26 cellular contexts compared by ENCODE assay signal in genomic region chr12:120406080-120406479, GRCh38. TPM values are rescaled to one million over a fixed set of nuclear protein-coding genes. Genes with fewer than 3 reads are reported as not detected.
"Had no signal": no experiment of that assay in that cellular context is flagged by ENCODE, and none has a peak within 500 bp of the region (broad histone marks: within the 10 kb centered on the region; RNA-seq: fewer than 3 reads in every experiment).

No MANE protein-coding gene starts in this region.

- H3K36me3 ChIP-seq: left lung, pancreas, right lobe of liver, vagina had no signal

- H3K4me3 ChIP-seq: body of pancreas, left lung, pancreas, right lobe of liver, skin epidermis, testis, vagina had no signal

- H3K4me1 ChIP-seq: body of pancreas, foreskin keratinocyte, left lung, pancreas, right lobe of liver, testis, vagina had no signal

- H3K27me3 Mint-ChIP-seq: activated naive CD4-positive, alpha-beta T cell treated with anti-CD3 and anti-CD28 coated beads, Interleukin-2, amount 50 U/mL, for 24 hours; type B pancreatic cell had no signal

- ATAC-seq: activated CD4-positive, CD25-positive, alpha-beta regulatory T cell treated with anti-CD3 and anti-CD28 coated beads, Interleukin-2, amount 50 U/mL, for 24 hours; body of pancreas; foreskin keratinocyte; left lung; pancreas; right lobe of liver; stimulated activated naive B cell treated with anti-CD40 and anti-IgM and Interleukin-4, amounts not matched to agents 10 μg/mL and 1 μg/mL and 100 μg/mL, for 72 hours; T-cell had no signal

- H3K36me3 Mint-ChIP-seq: activated naive CD4-positive, alpha-beta T cell treated with anti-CD3 and anti-CD28 coated beads, Interleukin-2, amount 50 U/mL, for 24 hours; stimulated activated naive B cell treated with anti-CD40 and anti-IgM and Interleukin-4, amounts not matched to agents 10 μg/mL and 1 μg/mL and 100 μg/mL, for 72 hours; T-cell; type B pancreatic cell had no signal

- H3K27ac Mint-ChIP-seq: activated CD4-positive, alpha-beta memory T cell treated with anti-CD3 and anti-CD28 coated beads, Interleukin-2, amount 10 ng/mL, durations not matched to agents 7 days and 5 days; activated CD4-positive, alpha-beta T cell treated with anti-CD3 and anti-CD28 coated beads, Interleukin-2, amount 10 ng/mL, durations not matched to agents 24 days and 14 days; activated naive CD4-positive, alpha-beta T cell treated with anti-CD3 and anti-CD28 coated beads, Interleukin-2, amount 50 U/mL, for 24 hours; dendritic cell treated with granulocyte-macrophage colony-stimulating factor and Interleukin-4, amounts not matched to agents 40 ng/mL and 50 ng/mL, for 4 days; stimulated activated naive B cell treated with anti-CD40 and anti-IgM and Interleukin-4, amounts not matched to agents 10 μg/mL and 1 μg/mL and 100 μg/mL, for 72 hours; T-cell; T-helper 2 cell treated with Interferon-gamma antibody and Interleukin-4, amounts not matched to agents 5 μg/mL and 100 μg/mL, for 36 hours; type B pancreatic cell had no signal

- DNase-seq: activated CD4-positive, alpha-beta memory T cell treated with anti-CD3 and anti-CD28 coated beads, Interleukin-2, amount 10 ng/mL, durations not matched to agents 7 days and 5 days; activated CD4-positive, alpha-beta T cell treated with anti-CD3 and anti-CD28 coated beads, Interleukin-2, amount 10 ng/mL, durations not matched to agents 24 days and 14 days; activated gamma-delta T cell; activated T-cell treated with anti-CD3 and anti-CD28 coated beads for 4 hours; anterior cingulate cortex; body of pancreas; caudate nucleus; effector CD8-positive, alpha-beta T cell; foreskin keratinocyte; left lung; mammary epithelial cell; midbrain; pancreas; right lobe of liver; stimulated activated CD4-positive, alpha-beta T cell treated with anti-CD3 and anti-CD28 coated beads, Interleukin-2, amount 100 ng/mL, for 24 hours; stimulated activated naive B cell treated with anti-CD40 and anti-IgM and Interleukin-4, amounts not matched to agents 10 μg/mL and 1 μg/mL and 100 μg/mL, for 72 hours; T-cell; testis had no signal

- H3K4me1 Mint-ChIP-seq: activated naive CD4-positive, alpha-beta T cell treated with anti-CD3 and anti-CD28 coated beads, Interleukin-2, amount 50 U/mL, for 24 hours; stimulated activated naive B cell treated with anti-CD40 and anti-IgM and Interleukin-4, amounts not matched to agents 10 μg/mL and 1 μg/mL and 100 μg/mL, for 72 hours had no signal

- H3K27ac ChIP-seq: body of pancreas, foreskin keratinocyte, left lung, pancreas, right lobe of liver, testis, vagina, VCaP had no signal

- H3K27me3 ChIP-seq: body of pancreas, left lung, pancreas, right lobe of liver, testis, vagina had no signal

- H3K9me3 ChIP-seq: body of pancreas, left lung, pancreas, right lobe of liver, testis, vagina had no signal

- H3K9me3 Mint-ChIP-seq: activated naive CD4-positive, alpha-beta T cell treated with anti-CD3 and anti-CD28 coated beads, Interleukin-2, amount 50 U/mL, for 24 hours; dendritic cell treated with granulocyte-macrophage colony-stimulating factor and Interleukin-4, amounts not matched to agents 40 ng/mL and 50 ng/mL, for 4 days; T-helper 2 cell treated with Interferon-gamma antibody and Interleukin-4, amounts not matched to agents 5 μg/mL and 100 μg/mL, for 36 hours; type B pancreatic cell had no signal

- H3K4me3 Mint-ChIP-seq: activated CD4-positive, alpha-beta memory T cell treated with anti-CD3 and anti-CD28 coated beads, Interleukin-2, amount 10 ng/mL, durations not matched to agents 7 days and 5 days; activated CD4-positive, alpha-beta T cell treated with anti-CD3 and anti-CD28 coated beads, Interleukin-2, amount 10 ng/mL, durations not matched to agents 24 days and 14 days; activated naive CD4-positive, alpha-beta T cell treated with anti-CD3 and anti-CD28 coated beads, Interleukin-2, amount 50 U/mL, for 24 hours; dendritic cell treated with granulocyte-macrophage colony-stimulating factor and Interleukin-4, amounts not matched to agents 40 ng/mL and 50 ng/mL, for 4 days; stimulated activated naive B cell treated with anti-CD40 and anti-IgM and Interleukin-4, amounts not matched to agents 10 μg/mL and 1 μg/mL and 100 μg/mL, for 72 hours; T-cell; T-helper 2 cell treated with Interferon-gamma antibody and Interleukin-4, amounts not matched to agents 5 μg/mL and 100 μg/mL, for 36 hours; type B pancreatic cell had no signal

RNA-seq across cellular contexts. Expression of gene MSI1, which starts 37.1 kb away (rescaled TPM):
- total RNA-seq: activated CD4-positive, alpha-beta memory T cell treated with anti-CD3 and anti-CD28 coated beads, Interleukin-2, amount 10 ng/mL, durations not matched to agents 7 days and 5 days; foreskin keratinocyte had no signal
- polyA plus RNA-seq: foreskin keratinocyte, mammary epithelial cell had no signal
